In genomic region chr19:39190768-39191167, GRCh38 we compare ENCODE assay signal across 17 cellular contexts. TPM values are rescaled to one million over a fixed set of nuclear protein-coding genes. Genes with fewer than 3 reads are reported as not detected.
DNase-seq lines count a peak whose midpoint lies in the region; FAIRE-seq and TF ChIP-seq lines count a peak whose summit lies in the region.
"Had no signal": no experiment of that assay in that cellular context is flagged by ENCODE, and none has a peak within 500 bp of the region (broad histone marks: within the 10 kb centered on the region; RNA-seq: fewer than 3 reads in every experiment).

No MANE protein-coding gene starts in this region.

- H3K27me3 ChIP-seq in astrocyte (ENCODE audit: insufficient read depth, low read length) (peaks cover 17% of the 10 kb centered on the region), mesendoderm (ENCODE audit: insufficient read depth, low read length, poor library complexity) (no peaks in the 10 kb centered on the region)

- no peak for FAIRE-seq in astrocyte (lab: Jason Lieb, UNC)
- FAIRE-seq: GM12892 had no signal

- H4K8ac ChIP-seq in mesendoderm (ENCODE audit: low read depth, low read length): no peak overlapping the region

- no peak overlapping the region for H3K9ac ChIP-seq in astrocyte (ENCODE audit: low read length)
- no peak overlapping the region for H3K9ac ChIP-seq in mesendoderm (ENCODE audit: low read length)
- H3K9ac ChIP-seq: BLaER1 had no signal

- peak overlapping the region; percentile 8 for H3K27ac Mint-ChIP-seq in astrocyte (ENCODE audit: unreplicated experiment)
- H3K27ac Mint-ChIP-seq: H9 had no signal

- no peak overlapping the region for H2BK15ac ChIP-seq in mesendoderm (replicated peaks; ENCODE audit: low read depth)

- peaks cover 30% of the 10 kb centered on the region for H3K27me3 Mint-ChIP-seq in astrocyte (ENCODE audit: low read depth, unreplicated experiment)

- H3K27ac ChIP-seq in astrocyte (ENCODE audit: low read depth, low read length) (no peak overlapping the region), mesendoderm (ENCODE audit: low read depth, low read length) (no peak overlapping the region)
- H3K27ac ChIP-seq: BLaER1 had no signal

- no peak overlapping the region for H4K5ac ChIP-seq in mesendoderm (ENCODE audit: low read length)

- H3K4me3 ChIP-seq in astrocyte (ENCODE audit: insufficient read depth, low read depth, low read length): no peak overlapping the region
- no peak overlapping the region for H3K4me3 ChIP-seq in mesendoderm (ENCODE audit: low read length)
- H3K4me3 ChIP-seq: BLaER1 had no signal

- no peak for TF ChIP-seq CTCF in astrocyte (IDR thresholded peaks at IDR 0.05; ENCODE audit: insufficient read depth, low read depth, low read length)

- no peak overlapping the region for H2AK5ac ChIP-seq in mesendoderm (ENCODE audit: low read length)

- no peak overlapping the region for H2BK5ac ChIP-seq in mesendoderm (ENCODE audit: low read length)

- H3K56ac ChIP-seq in mesendoderm (ENCODE audit: low read length): no peak overlapping the region

- H4K20me1 ChIP-seq in astrocyte (ENCODE audit: insufficient read depth, low read length): no peaks in the 10 kb centered on the region
- H4K20me1 ChIP-seq: BLaER1 had no signal

- H3K79me2 ChIP-seq in astrocyte (ENCODE audit: insufficient read depth, low read length): no peaks in the 10 kb centered on the region
- no peaks in the 10 kb centered on the region for H3K79me2 ChIP-seq in mesendoderm (ENCODE audit: control insufficient read depth, insufficient read depth, low read length)

- peak; percentile 35 for DNase-seq in Caki2 (ENCODE audit: low read depth)
- peak; percentile 0 for DNase-seq in Daoy (ENCODE audit: low read depth)
- DNase-seq in astrocyte (ENCODE audit: low read depth): no peak
- peak; percentile 18 for DNase-seq in mesendoderm
- DNase-seq in central memory CD4-positive, alpha-beta T cell: no peak
- DNase-seq in OCI-M2 (lab: John Stamatoyannopoulos, UW; ENCODE audit: unreplicated experiment): no peak
- no peak for DNase-seq in AG08395 (ENCODE audit: low spot score)
- DNase-seq: AML-193, Calu3, DMS 273 treated with DMSO at 0.1 percent for 48 hours, GDM1, GOT3, H9, KBM-7 had no signal

- H3K18ac ChIP-seq in mesendoderm (ENCODE audit: low read length): no peak overlapping the region

- H2BK120ac ChIP-seq in mesendoderm (ENCODE audit: low read depth, low read length): no peak overlapping the region

- in situ Hi-C loops in Caki2 (cut with HindIII; ENCODE audit: low pct_unique_long_range_greater_than_20kb, low sequenced_read_pairs): no loop called here

- no CpG with 5 or more reads among the region's 11 CpGs for WGBS in mesendoderm (ENCODE audit: extremely low coverage, insufficient coverage, low lambda C conversion rate)

- H3K79me1 ChIP-seq in mesendoderm (ENCODE audit: low read length): no peaks in the 10 kb centered on the region

- no peaks in the 10 kb centered on the region for H3K4me1 Mint-ChIP-seq in astrocyte (ENCODE audit: low read depth, unreplicated experiment)

- H3K4me1 ChIP-seq in astrocyte (ENCODE audit: insufficient read depth, low read length): no peaks in the 10 kb centered on the region
- no peaks in the 10 kb centered on the region for H3K4me1 ChIP-seq in mesendoderm (ENCODE audit: control insufficient read depth, low read depth, low read length)

- peaks cover 1% of the 10 kb centered on the region for H3K9me3 Mint-ChIP-seq in astrocyte (ENCODE audit: unreplicated experiment)
- H3K9me3 Mint-ChIP-seq: H9 had no signal

- no peak overlapping the region for H3K4me3 Mint-ChIP-seq in astrocyte (ENCODE audit: unreplicated experiment)
- H3K4me3 Mint-ChIP-seq: H9 had no signal

- no peak overlapping the region for H3K4ac ChIP-seq in mesendoderm (ENCODE audit: low read depth, low read length)

- no peak overlapping the region for H3K23ac ChIP-seq in mesendoderm (ENCODE audit: low read length)

- H2AFZ ChIP-seq in astrocyte (ENCODE audit: low read depth, low read length): no peak overlapping the region

- no peak overlapping the region for H3K4me2 ChIP-seq in astrocyte (ENCODE audit: low read length)
- H3K4me2 ChIP-seq in mesendoderm (ENCODE audit: low read length): no peak overlapping the region
- H3K4me2 ChIP-seq: BLaER1 had no signal

- H3K9me3 ChIP-seq in astrocyte (ENCODE audit: insufficient read depth, low read depth, low read length): no peaks in the 10 kb centered on the region
- H3K9me3 ChIP-seq: BLaER1 had no signal

- H3K36me3 ChIP-seq in astrocyte (ENCODE audit: insufficient read depth, low read length): no peaks in the 10 kb centered on the region
- H3K36me3 ChIP-seq in mesendoderm (ENCODE audit: control insufficient read depth, insufficient read depth, low read length): no peaks in the 10 kb centered on the region
- H3K36me3 ChIP-seq: BLaER1 had no signal

- H3K36me3 Mint-ChIP-seq in astrocyte (ENCODE audit: low read depth, unreplicated experiment): no peaks in the 10 kb centered on the region

RNA-seq across cellular contexts. Expression of gene NCCRP1, which starts 6.0 kb away (rescaled TPM):
- total RNA-seq in Caki2 (2014; rRNA removed; shearing (Covaris generic); ENCODE audit: low replicate concordance): not detected in 2 replicates
- 0.40 TPM in 1 of 2 replicates, not detected in the other for total RNA-seq in Daoy (2014; rRNA removed; shearing (Covaris generic))
- not detected in 2 replicates for total RNA-seq in astrocyte
- 0.45 TPM for polyA plus RNA-seq in mesendoderm (2013, experiment 1 of 2)
- polyA plus RNA-seq in mesendoderm (2013, experiment 2 of 2): 0.39 TPM
- total RNA-seq: A673 had no signal

RNA-seq across cellular contexts. Expression of gene SYCN, which starts 13.3 kb away (rescaled TPM):
- total RNA-seq in Caki2 (2014; rRNA removed; shearing (Covaris generic); ENCODE audit: low replicate concordance): not detected in 2 replicates
- not detected in 2 replicates for total RNA-seq in Daoy (2014; rRNA removed; shearing (Covaris generic))
- total RNA-seq in astrocyte: not detected in 2 replicates
- polyA plus RNA-seq in mesendoderm (2013, experiment 1 of 2): not detected
- polyA plus RNA-seq in mesendoderm (2013, experiment 2 of 2): not detected
- total RNA-seq: A673, Calu3, H9 had no signal

RNA-seq across cellular contexts. Expression of gene IFNL3, which starts 54.0 kb away (rescaled TPM):
- total RNA-seq in Caki2 (2014; rRNA removed; shearing (Covaris generic); ENCODE audit: low replicate concordance): not detected in 2 replicates
- total RNA-seq in Daoy (2014; rRNA removed; shearing (Covaris generic)): not detected in 2 replicates
- not detected in 2 replicates for total RNA-seq in astrocyte
- polyA plus RNA-seq in mesendoderm (2013, experiment 1 of 2): not detected
- polyA plus RNA-seq in mesendoderm (2013, experiment 2 of 2): not detected
- total RNA-seq: A673, Calu3, H9 had no signal

RNA-seq across cellular contexts. Expression of gene IFNL4, which starts 57.9 kb away (rescaled TPM):
- total RNA-seq in Caki2 (2014; rRNA removed; shearing (Covaris generic); ENCODE audit: low replicate concordance): not detected in 2 replicates
- total RNA-seq in Daoy (2014; rRNA removed; shearing (Covaris generic)): not detected in 2 replicates
- total RNA-seq in astrocyte: not detected in 2 replicates
- polyA plus RNA-seq in mesendoderm (2013, experiment 1 of 2): not detected
- 0.03 TPM for polyA plus RNA-seq in mesendoderm (2013, experiment 2 of 2)
- total RNA-seq: A673, Calu3, H9 had no signal

Comparison
In these comparisons a context has a peak if more than half of its experiments do, and no peak if none do; other contexts are left out.
1. DNase-seq: peak in Caki2 (single experiment), Daoy (single experiment) and mesendoderm (single experiment); none in astrocyte (single experiment), central memory CD4-positive, alpha-beta T cell (single experiment), OCI-M2 (single experiment) and AG08395 (single experiment).